22 cellular contexts compared by ENCODE assay signal in genomic region chr18:62755454-62755853, GRCh38.
"Had no signal": no experiment of that assay in that cellular context is flagged by ENCODE, and none has a peak within 500 bp of the region (broad histone marks: within the 10 kb centered on the region; RNA-seq: fewer than 3 reads in every experiment).

No MANE protein-coding gene starts in this region.

- H3K27me3 ChIP-seq: SJSA1 had no signal

- H3K9me3 ChIP-seq: SJSA1 had no signal

- H3K27ac ChIP-seq: HL-60, SJSA1, SK-N-MC had no signal

- H3K36me3 ChIP-seq: SJSA1 had no signal

- DNase-seq: KBM-7, NCI-H1048, NCI-H1105, NCI-H1417, NCI-H1436 treated with DMSO at 0.1 percent for 48 hours, NCI-H1694 treated with DMSO at 0.1 percent for 48 hours, NCI-H2029, NCI-H2081 treated with DMSO at 0.1 percent for 48 hours, NCI-H2171, NCI-H226, NCI-H446, NCI-H510A, NCI-H524 treated with DMSO at 0.1 percent for 48 hours, NCI-H774, Right ventricle myocardium superior, RPMI8226, SIG-M5 had no signal

- FAIRE-seq: HTR-8/SVneo, RCC 7860 had no signal

- H3K4me3 ChIP-seq: SJSA1, SK-N-MC had no signal
